14 cellular contexts compared by ENCODE assay signal in genomic region chr4:173139561-173139960, GRCh38. TPM values are rescaled to one million over a fixed set of nuclear protein-coding genes. Genes with fewer than 3 reads are reported as not detected.
A peak's percentile ranks its signal among the peaks of the same experiment; 100 is the strongest.
DNase-seq lines count a peak whose midpoint lies in the region; ATAC-seq and TF ChIP-seq lines count a peak whose summit lies in the region.
"Had no signal": no experiment of that assay in that cellular context is flagged by ENCODE, and none has a peak within 500 bp of the region (broad histone marks: within the 10 kb centered on the region; RNA-seq: fewer than 3 reads in every experiment).

No MANE protein-coding gene starts in this region.

- no peak for ATAC-seq in activated T-cell treated with anti-CD3 and anti-CD28 coated beads, Interleukin-2, amount 50 U/mL, for 72 hours (replicated peaks in 1 of 2)
- no peak for ATAC-seq in GM19463 (IDR thresholded peaks at IDR 0.05; ENCODE audit: unreplicated experiment)
- ATAC-seq: GM12878 had no signal

- TF ChIP-seq CTCF in HFFc6 (IDR thresholded peaks at IDR 0.05): no peak

- no peaks in the 10 kb centered on the region for H3K9me3 Mint-ChIP-seq in activated T-cell treated with anti-CD3 and anti-CD28 coated beads, Interleukin-2, amount 50 U/mL, for 72 hours
- no peaks in the 10 kb centered on the region for H3K9me3 Mint-ChIP-seq in HFFc6

- H3K36me3 ChIP-seq in neuron (ENCODE audit: insufficient read depth, low read length): no peaks in the 10 kb centered on the region
- H3K36me3 ChIP-seq: BLaER1, HAP-1 had no signal

- H3K9me3 ChIP-seq in neuron (ENCODE audit: low read length): no peaks in the 10 kb centered on the region
- H3K9me3 ChIP-seq: BLaER1, HAP-1 had no signal

- H3K4me1 ChIP-seq in neuron (ENCODE audit: insufficient read depth, low read length): peaks cover 15% of the 10 kb centered on the region
- H3K4me1 ChIP-seq: BLaER1, HAP-1 had no signal

- no peaks in the 10 kb centered on the region for H3K4me1 Mint-ChIP-seq in activated T-cell treated with anti-CD3 and anti-CD28 coated beads, Interleukin-2, amount 50 U/mL, for 72 hours (ENCODE audit: low read depth)
- no peaks in the 10 kb centered on the region for H3K4me1 Mint-ChIP-seq in HFFc6 (ENCODE audit: low read depth)

- no peaks in the 10 kb centered on the region for H3K27me3 ChIP-seq in neuron (ENCODE audit: insufficient read depth, low read length)
- H3K27me3 ChIP-seq: BLaER1 had no signal

- no peak overlapping the region for H3K4me3 ChIP-seq in neuron (ENCODE audit: low read length)
- H3K4me3 ChIP-seq: BLaER1, GM12878, HAP-1 had no signal

- peak overlapping the region; percentile 10 for H3K27ac Mint-ChIP-seq in activated T-cell treated with anti-CD3 and anti-CD28 coated beads, Interleukin-2, amount 50 U/mL, for 72 hours
- H3K27ac Mint-ChIP-seq in HFFc6: no peak overlapping the region

- H3K36me3 Mint-ChIP-seq in activated T-cell treated with anti-CD3 and anti-CD28 coated beads, Interleukin-2, amount 50 U/mL, for 72 hours (ENCODE audit: insufficient read depth in 2 of 2): no peaks in the 10 kb centered on the region
- H3K36me3 Mint-ChIP-seq in HFFc6 (ENCODE audit: low read depth): no peaks in the 10 kb centered on the region

- no peak overlapping the region for H3K4me3 Mint-ChIP-seq in activated T-cell treated with anti-CD3 and anti-CD28 coated beads, Interleukin-2, amount 50 U/mL, for 72 hours
- H3K4me3 Mint-ChIP-seq in HFFc6: no peak overlapping the region

- H3K27me3 Mint-ChIP-seq in activated T-cell treated with anti-CD3 and anti-CD28 coated beads, Interleukin-2, amount 50 U/mL, for 72 hours (ENCODE audit: low read depth): peaks cover 7% of the 10 kb centered on the region
- 0 out of 2 replicates have a peak, but pooled peaks cover 1% of the 10 kb centered on the region for H3K27me3 Mint-ChIP-seq in HFFc6 (ENCODE audit: insufficient read depth)

- DNase-seq in activated T-cell treated with anti-CD3 and anti-CD28 coated beads, Interleukin-2, amount 50 U/mL, for 72 hours: no peak
- no peak for DNase-seq in activated T-cell treated with anti-CD3 and anti-CD28 coated beads, Interleukin-2, amount 50 U/mL, for 48 hours
- DNase-seq in inferior parietal cortex (ENCODE audit: extremely low spot score): peak; percentile 44
- DNase-seq in activated gamma-delta T cell (lab: John Stamatoyannopoulos, UW): no peak
- DNase-seq in activated naive CD4-positive, alpha-beta T cell treated with Interleukin-2 at 50 U/mL for 16 hours: no peak
- no peak for DNase-seq in HFFc6
- DNase-seq: Calu3, DMS79, GOT3 had no signal

- H2AFZ ChIP-seq in neuron (ENCODE audit: low read depth, low read length): peak overlapping the region; percentile 12

RNA-seq across cellular contexts. Expression of gene GALNT7, which starts 29.1 kb away (rescaled TPM):
- 10 to 100 TPM; 10.1 to 12.8 TPM for total RNA-seq in activated T-cell treated with anti-CD3 and anti-CD28 coated beads, Interleukin-2, amount 50 U/mL, for 72 hours
- 10 to 100 TPM; 10.9 to 24.3 (median 23.0) TPM for total RNA-seq in HFFc6 (2021; fragmentation: NEBNext Ultra II Directional; extraction: Animal tissue kit (Norgen Biotek cat#: 25700))
